In genomic region chr3:88058322-88058592, GRCh38 we compare ENCODE assay signal across 8 cellular contexts. TPM values are rescaled to one million over a fixed set of nuclear protein-coding genes. Genes with fewer than 3 reads are reported as not detected.
DNase-seq lines count a peak whose midpoint lies in the region; ATAC-seq, FAIRE-seq and TF ChIP-seq lines count a peak whose summit lies in the region.

No MANE protein-coding gene starts in this region.

- H3K4me2 ChIP-seq in endothelial cell of umbilical vein (ENCODE audit: insufficient read depth, low read length) (peak overlapping the region; percentile 95), parathyroid adenoma (ENCODE audit: low read length) (peak overlapping the region; percentile 75)

- peaks cover 12% of the 10 kb centered on the region for H4K20me1 ChIP-seq in endothelial cell of umbilical vein (replicated peaks; ENCODE audit: control insufficient read depth, extremely low read depth, insufficient read depth, low read length)

- dilution Hi-C loops in endothelial cell of umbilical vein (cut with MboI; ENCODE audit: extremely low pct_ligation_motif_present, low sequenced_read_pairs) = no loop called here

- no peaks in the 10 kb centered on the region for H3K27me3 Mint-ChIP-seq in activated CD4-positive, alpha-beta T cell treated with anti-CD3 and anti-CD28 coated beads for 36 hours

- H3K9ac ChIP-seq in NT2/D1 (ENCODE audit: insufficient read length, low read depth) (peak overlapping the region; percentile 94), endothelial cell of umbilical vein (replicated peaks; ENCODE audit: extremely low read depth, insufficient read depth, low read length) (peak overlapping the region; percentile 94), parathyroid adenoma (peak overlapping the region; percentile 92)

- CTCF ChIA-PET in activated CD4-positive, alpha-beta T cell treated with anti-CD3 and anti-CD28 coated beads for 36 hours (lab: Charles Lee) = interaction anchor here (1.3 kb wide), 1 partner anchor 26 kb away, joined by 3 read pairs; no protein-coding TSS in a partner anchor
- CTCF ChIA-PET in endothelial cell of umbilical vein (lab: Charles Lee) = interaction anchor here (1.0 to 5.4 kb wide), 4 partner anchors 26 to 55 kb away, joined by 3 to 30 read pairs (median 6); no protein-coding TSS in a partner anchor

- TF ChIP-seq POLR2A in endothelial cell of umbilical vein (IDR thresholded peaks at IDR 0.05; ENCODE audit: low read depth, low read length) = no peak

- H3K27ac ChIP-seq in endothelial cell of umbilical vein (ENCODE audit: insufficient read depth, low read depth, low read length) = peak overlapping the region; percentile 94
- H3K27ac ChIP-seq in parathyroid adenoma = peak overlapping the region; percentile 94

- no TSS peak for BruUV-seq in endothelial cell of umbilical vein (replicated peaks; lab: Mats Ljungman, UMichigan)

- H3K36me3 ChIP-seq in NT2/D1 (ENCODE audit: insufficient read depth, insufficient read length, low read length) = peaks cover 34% of the 10 kb centered on the region
- peaks cover 4 to 8% of the 10 kb centered on the region in 2 experiments for H3K36me3 ChIP-seq in endothelial cell of umbilical vein (ENCODE audit: control insufficient read depth in 2 of 2, extremely low read depth in 1 of 2, insufficient read depth in 2 of 2, low read length in 2 of 2)
- no peaks in the 10 kb centered on the region for H3K36me3 ChIP-seq in parathyroid adenoma (ENCODE audit: control insufficient read depth, insufficient read depth, low read length)

- no peak for ATAC-seq in activated CD4-positive, alpha-beta T cell treated with anti-CD3 and anti-CD28 coated beads for 36 hours
- ATAC-seq in HG03039 (IDR thresholded peaks at IDR 0.05; ENCODE audit: unreplicated experiment) = no peak

- no peak overlapping the region for H2AFZ ChIP-seq in endothelial cell of umbilical vein (ENCODE audit: low read depth, low read length)
- peak overlapping the region; percentile 86 for H2AFZ ChIP-seq in parathyroid adenoma

- H3K9me3 ChIP-seq in NT2/D1 (ENCODE audit: insufficient read depth, low read length) (no peaks in the 10 kb centered on the region), endothelial cell of umbilical vein (replicated peaks; ENCODE audit: control insufficient read depth, insufficient read depth, low read length) (no peaks in the 10 kb centered on the region), parathyroid adenoma (ENCODE audit: control insufficient read depth, low read length) (no peaks in the 10 kb centered on the region)

- H3K4me1 Mint-ChIP-seq in activated CD4-positive, alpha-beta T cell treated with anti-CD3 and anti-CD28 coated beads for 36 hours = peaks cover 49% of the 10 kb centered on the region

- no peak for FAIRE-seq in endothelial cell of umbilical vein (lab: Jason Lieb, UNC)

- no peak for DNase-seq in activated CD4-positive, alpha-beta T cell treated with anti-CD3 and anti-CD28 coated beads for 36 hours
- DNase-seq in activated CD4-positive, alpha-beta T cell treated with anti-CD3 and anti-CD28 coated beads, Interleukin-2, amount 50 U/mL, for 48 hours = no peak
- DNase-seq in NT2/D1 (ENCODE audit: low read depth, low spot score) = peak; percentile 16
- no peak for DNase-seq in endothelial cell of umbilical vein (ENCODE audit: low read depth, low spot score)
- no peak for DNase-seq in stimulated activated CD4-positive, alpha-beta T cell treated with anti-CD3 and anti-CD28 coated beads, Interleukin-1b, Interleukin-23, amount 100 ng/mL, for 48 hours
- no peak for DNase-seq in NCI-H2171 (lab: John Stamatoyannopoulos, UW)

- H3K4me1 ChIP-seq in NT2/D1 (ENCODE audit: insufficient read depth, insufficient read length) = no peaks in the 10 kb centered on the region
- H3K4me1 ChIP-seq in endothelial cell of umbilical vein (ENCODE audit: control insufficient read depth, extremely low read depth, insufficient read depth, low read length) = peaks cover 29% of the 10 kb centered on the region
- peaks cover 4% of the 10 kb centered on the region for H3K4me1 ChIP-seq in parathyroid adenoma

- intact Hi-C loops in activated CD4-positive, alpha-beta T cell treated with anti-CD3 and anti-CD28 coated beads for 36 hours (cut with DNase I, micrococcal nuclease) = loop anchor here in 1 of 2 experiments (5.0 kb wide), 2 partner anchors 54 to 831 kb away; partner anchors contain the start of gene CHMP2B
- intact Hi-C loops in endothelial cell of umbilical vein (cut with micrococcal nuclease) = loop anchor here (1.0 kb wide), 2 partner anchors 14 to 27 kb away; no protein-coding TSS in a partner anchor

- no peak for TF ChIP-seq CTCF in endothelial cell of umbilical vein (IDR thresholded peaks at IDR 0.05; ENCODE audit: extremely low read depth in 1 of 2, insufficient read depth in 1 of 2, low read depth in 1 of 2, low read length in 2 of 2)
- TF ChIP-seq CTCF in parathyroid adenoma (IDR thresholded peaks at IDR 0.05) = no peak

- H3K4me3 ChIP-seq in NT2/D1 (ENCODE audit: insufficient read length, low read depth) = peak overlapping the region; percentile 93
- peak overlapping the region; percentile 55 to 98 (median 97) for H3K4me3 ChIP-seq in endothelial cell of umbilical vein (replicated peaks in 1 of 3; ENCODE audit: insufficient read depth in 1 of 3, low read depth in 1 of 3, low read length in 3 of 3)
- H3K4me3 ChIP-seq in parathyroid adenoma (ENCODE audit: low read depth, low read length) = peak overlapping the region; percentile 97

- H3K4me3 Mint-ChIP-seq in activated CD4-positive, alpha-beta T cell treated with anti-CD3 and anti-CD28 coated beads for 36 hours = peak overlapping the region; percentile 94

- no peaks in the 10 kb centered on the region for H3K9me1 ChIP-seq in endothelial cell of umbilical vein (replicated peaks; ENCODE audit: control insufficient read depth, extremely low read depth, insufficient read depth, low read length)

- POLR2A ChIA-PET in activated CD4-positive, alpha-beta T cell treated with anti-CD3 and anti-CD28 coated beads for 36 hours (lab: Charles Lee) = interaction anchor here (0.7 to 2.0 kb wide), 2 partner anchors 91 to 517 kb away, joined by 3 to 15 read pairs; partner anchors contain the start of gene C3orf38
- POLR2A ChIA-PET in endothelial cell of umbilical vein (lab: Charles Lee) = interaction anchor here (0.8 to 1.9 kb wide), 4 partner anchors 9 to 91 kb away, joined by 3 to 10 read pairs (median 8); partner anchors contain the start of gene C3orf38

- peaks cover 64% of the 10 kb centered on the region for H3K79me2 ChIP-seq in endothelial cell of umbilical vein (ENCODE audit: control insufficient read depth, insufficient read depth, low read length)
- peaks cover 19% of the 10 kb centered on the region for H3K79me2 ChIP-seq in parathyroid adenoma

- no peaks in the 10 kb centered on the region for H3K27me3 ChIP-seq in NT2/D1 (ENCODE audit: insufficient read depth, insufficient read length)
- H3K27me3 ChIP-seq in endothelial cell of umbilical vein (ENCODE audit: control insufficient read depth in 2 of 2, insufficient read depth in 2 of 2, low read length in 2 of 2) = no peaks in the 10 kb centered on the region
- H3K27me3 ChIP-seq in parathyroid adenoma (ENCODE audit: control insufficient read depth, insufficient read depth, low read length) = no peaks in the 10 kb centered on the region

- no peaks in the 10 kb centered on the region for H3K9me3 Mint-ChIP-seq in activated CD4-positive, alpha-beta T cell treated with anti-CD3 and anti-CD28 coated beads for 36 hours (ENCODE audit: low read depth)

- H3K36me3 Mint-ChIP-seq in activated CD4-positive, alpha-beta T cell treated with anti-CD3 and anti-CD28 coated beads for 36 hours (ENCODE audit: low read depth) = peaks cover 41% of the 10 kb centered on the region

- peak overlapping the region; percentile 97 for H3K27ac Mint-ChIP-seq in activated CD4-positive, alpha-beta T cell treated with anti-CD3 and anti-CD28 coated beads for 36 hours

TF ChIP-seq in endothelial cell of umbilical vein, 7 proteins besides CTCF, POLR2A, EP300 and RAD21:
- TF ChIP-seq POLR2AphosphoS5 (IDR thresholded peaks at IDR 0.05; ENCODE audit: insufficient read depth, low read depth, low read length) (no peak), FOS (IDR thresholded peaks at IDR 0.05; ENCODE audit: borderline replicate concordance, insufficient read depth, low read length) (no peak), MYC (IDR thresholded peaks at IDR 0.05; ENCODE audit: low read depth, low read length) (no peak), MAX (IDR thresholded peaks at IDR 0.05; ENCODE audit: insufficient read depth, insufficient read length) (no peak), EZH2 (IDR thresholded peaks at IDR 0.05; ENCODE audit: borderline replicate concordance, low read depth, low read length, severe bottlenecking) (no peak), JUN (IDR thresholded peaks at IDR 0.05; ENCODE audit: borderline replicate concordance, insufficient read depth, insufficient read length, low read depth) (no peak), GATA2 (IDR thresholded peaks at IDR 0.05; ENCODE audit: insufficient read depth, insufficient read length, low read depth, low read length) (no peak)

RNA-seq across cellular contexts. Expression of gene CGGBP1, which starts 0.5 kb away (rescaled TPM):
- total RNA-seq in activated CD4-positive, alpha-beta T cell treated with anti-CD3 and anti-CD28 coated beads for 36 hours = 10 to 100 TPM; 85.4 to 95.5 TPM
- 69.4 and 69.7 TPM in 2 replicates for total RNA-seq in endothelial cell of umbilical vein
- 26.0 and 33.1 TPM in 2 replicates for polyA plus RNA-seq in endothelial cell of umbilical vein
- polyA plus RNA-seq in endothelial cell of umbilical vein (2011; cell fraction: cytosol; rRNA removed) = 45.1 and 55.9 TPM in 2 replicates
- 150 and 175 TPM in 2 replicates for polyA plus RNA-seq in endothelial cell of umbilical vein (2011; cell fraction: nucleus; rRNA removed)
- polyA plus RNA-seq in endothelial cell of umbilical vein (2012) = 36.2 and 43.2 TPM in 2 replicates
- 77.6 and 83.4 TPM in 2 replicates for polyA minus RNA-seq in endothelial cell of umbilical vein
- polyA minus RNA-seq in endothelial cell of umbilical vein (2011; cell fraction: cytosol; rRNA and poly(A)+ RNA removed) = 34.2 TPM
- polyA minus RNA-seq in endothelial cell of umbilical vein (2011; cell fraction: nucleus; rRNA and poly(A)+ RNA removed) = 49.4 and 73.7 TPM in 2 replicates

RNA-seq across cellular contexts. Expression of gene ZNF654, which starts 0.8 kb away (rescaled TPM):
- 10 to 100 TPM; 21.3 to 28.9 TPM for total RNA-seq in activated CD4-positive, alpha-beta T cell treated with anti-CD3 and anti-CD28 coated beads for 36 hours
- 14.6 and 14.8 TPM in 2 replicates for total RNA-seq in endothelial cell of umbilical vein
- 1.5 and 2.9 TPM in 2 replicates for polyA plus RNA-seq in endothelial cell of umbilical vein
- 2.1 and 2.8 TPM in 2 replicates for polyA plus RNA-seq in endothelial cell of umbilical vein (2011; cell fraction: cytosol; rRNA removed)
- 7.3 and 8.6 TPM in 2 replicates for polyA plus RNA-seq in endothelial cell of umbilical vein (2011; cell fraction: nucleus; rRNA removed)
- 5.0 and 7.6 TPM in 2 replicates for polyA plus RNA-seq in endothelial cell of umbilical vein (2012)
- 6.3 and 9.5 TPM in 2 replicates for polyA minus RNA-seq in endothelial cell of umbilical vein
- polyA minus RNA-seq in endothelial cell of umbilical vein (2011; cell fraction: cytosol; rRNA and poly(A)+ RNA removed) = 2.2 TPM
- polyA minus RNA-seq in endothelial cell of umbilical vein (2011; cell fraction: nucleus; rRNA and poly(A)+ RNA removed) = 19.5 and 23.2 TPM in 2 replicates
